Comparison of ENCODE assay signal across 23 cellular contexts in genomic region chr17:80691784-80692183, GRCh38.
"Had no signal": no experiment of that assay in that cellular context is flagged by ENCODE, and none has a peak within 500 bp of the region (broad histone marks: within the 10 kb centered on the region; RNA-seq: fewer than 3 reads in every experiment).

No MANE protein-coding gene starts in this region.

- H3K4me3 ChIP-seq: coronary artery, esophagus squamous epithelium, gastrocnemius medialis, left ventricle myocardium inferior, testis, vagina had no signal

- ATAC-seq: activated T-cell treated with anti-CD3 and anti-CD28 coated beads, Interleukin-2, amount 50 U/mL, for 4 hours; gastrocnemius medialis; naive thymus-derived CD8-positive, alpha-beta T cell; stimulated activated naive B cell treated with anti-CD40 and anti-IgM and Interleukin-4, amounts not matched to agents 10 μg/mL and 1 μg/mL and 100 μg/mL, for 72 hours had no signal

- DNase-seq: activated CD4-positive, alpha-beta T cell treated with anti-CD3 and anti-CD28 coated beads, Interleukin-2, amount 50 U/mL, for 48 hours; activated CD8-positive, alpha-beta memory T cell treated with anti-CD3 and anti-CD28 coated beads, Interleukin-2, amount 50 U/mL, for 48 hours; activated effector memory CD4-positive, alpha-beta T cell treated with Interleukin-2 at 50 U/mL for 16 hours; activated naive CD4-positive, alpha-beta T cell treated with anti-CD3 and anti-CD28 coated beads for 36 hours; activated T-cell treated with anti-CD3 and anti-CD28 coated beads, Interleukin-2, amount 50 U/mL, for 4 hours; amygdala; cerebellar nuclear complex; endodermal cell; esophagus squamous epithelium; gastrocnemius medialis; head of caudate nucleus; hypothalamus; left ventricle myocardium inferior; mammary epithelial cell; naive thymus-derived CD8-positive, alpha-beta T cell; retina; stimulated activated CD4-positive, alpha-beta T cell treated with anti-CD3 and anti-CD28 coated beads, Interleukin-2, amount 100 ng/mL, for 48 hours; stimulated activated CD8-positive, alpha-beta memory T cell treated with anti-CD3 and anti-CD28 coated beads, Interleukin-4, amount 100 ng/mL, for 48 hours; stimulated activated naive B cell treated with anti-CD40 and anti-IgM and Interleukin-4, amounts not matched to agents 10 μg/mL and 1 μg/mL and 100 μg/mL, for 72 hours; testis; trophoblast cell had no signal

- H3K9me3 ChIP-seq: esophagus squamous epithelium, gastrocnemius medialis, left ventricle myocardium inferior, testis, vagina had no signal

- H3K27me3 ChIP-seq: esophagus squamous epithelium, gastrocnemius medialis, testis, vagina had no signal

- H3K36me3 ChIP-seq: gastrocnemius medialis, vagina had no signal

- H3K27ac ChIP-seq: coronary artery, esophagus squamous epithelium, gastrocnemius medialis, left ventricle myocardium inferior, testis, vagina had no signal
